ENCODE assay signal across 8 cellular contexts in genomic region chr12:5556033-5556614, GRCh38.
DNase-seq lines count a peak whose midpoint lies in the region; ATAC-seq and TF ChIP-seq lines count a peak whose summit lies in the region.

No MANE protein-coding gene starts in this region.

- H3K27ac Mint-ChIP-seq in stimulated activated naive B cell treated with anti-CD40 and anti-IgM and Interleukin-4, amounts not matched to agents 10 μg/mL and 1 μg/mL and 100 μg/mL, for 72 hours = no peak overlapping the region

- WGBS in esophagus squamous epithelium, 2 donors = 75 to 81% methylated on average over 11 to 13 of the region's 13 CpGs

- ATAC-seq in GM21576 (IDR thresholded peaks at IDR 0.05; ENCODE audit: unreplicated experiment) = no peak
- ATAC-seq in stimulated activated naive B cell treated with anti-CD40 and anti-IgM and Interleukin-4, amounts not matched to agents 10 μg/mL and 1 μg/mL and 100 μg/mL, for 72 hours (replicated peaks) = no peak

- H3K4me1 ChIP-seq in esophagus squamous epithelium = no peaks in the 10 kb centered on the region

- no peaks in the 10 kb centered on the region for H3K36me3 ChIP-seq in esophagus squamous epithelium

- H3K27me3 ChIP-seq in esophagus squamous epithelium = peaks cover 0 to 6% (median 0%) of the 10 kb centered on the region in 4 donors

- no peaks in the 10 kb centered on the region for H3K9me3 ChIP-seq in esophagus squamous epithelium

- H3K9me3 Mint-ChIP-seq in stimulated activated naive B cell treated with anti-CD40 and anti-IgM and Interleukin-4, amounts not matched to agents 10 μg/mL and 1 μg/mL and 100 μg/mL, for 72 hours = peaks cover 0 to 2% of the 10 kb centered on the region in 2 donors

- no peak overlapping the region for H3K4me3 ChIP-seq in esophagus squamous epithelium

- no peaks in the 10 kb centered on the region for H3K4me1 Mint-ChIP-seq in stimulated activated naive B cell treated with anti-CD40 and anti-IgM and Interleukin-4, amounts not matched to agents 10 μg/mL and 1 μg/mL and 100 μg/mL, for 72 hours

- no peak for TF ChIP-seq POLR2A in esophagus squamous epithelium (IDR thresholded peaks at IDR 0.05)

- DNase-seq in D341Med (ENCODE audit: low spot score) (peak; percentile 52), NCI-H69 (lab: John Stamatoyannopoulos, UW) (peak; percentile 51), esophagus squamous epithelium (lab: John Stamatoyannopoulos, UW) (no peak), nucleus accumbens (lab: John Stamatoyannopoulos, UW) (no peak), glomerular visceral epithelial cell (ENCODE audit: extremely low spot score) (no peak)
- no peak for DNase-seq in stimulated activated naive B cell treated with anti-CD40 and anti-IgM and Interleukin-4, amounts not matched to agents 10 μg/mL and 1 μg/mL and 100 μg/mL, for 72 hours

- no peak overlapping the region for H3K27ac ChIP-seq in 22Rv1
- H3K27ac ChIP-seq in esophagus squamous epithelium = no peak overlapping the region

- H3K27me3 Mint-ChIP-seq in stimulated activated naive B cell treated with anti-CD40 and anti-IgM and Interleukin-4, amounts not matched to agents 10 μg/mL and 1 μg/mL and 100 μg/mL, for 72 hours = peaks cover 5 to 15% of the 10 kb centered on the region in 2 donors

- no peak overlapping the region for H3K4me3 Mint-ChIP-seq in stimulated activated naive B cell treated with anti-CD40 and anti-IgM and Interleukin-4, amounts not matched to agents 10 μg/mL and 1 μg/mL and 100 μg/mL, for 72 hours

- no peaks in the 10 kb centered on the region for H3K36me3 Mint-ChIP-seq in stimulated activated naive B cell treated with anti-CD40 and anti-IgM and Interleukin-4, amounts not matched to agents 10 μg/mL and 1 μg/mL and 100 μg/mL, for 72 hours

- intact Hi-C loops in esophagus squamous epithelium (cut with DNase I) = no loop called here

- TF ChIP-seq CTCF in 22Rv1 (IDR thresholded peaks at IDR 0.05) = peak; percentile 94
- TF ChIP-seq CTCF in esophagus squamous epithelium (IDR thresholded peaks at IDR 0.05) = peak in 4 of 6 experiments; percentile 17 to 50 (median 22)

Comparison
In these comparisons a context has a peak if more than half of its experiments do, and no peak if none do; other contexts are left out.
1. DNase-seq: peak in D341Med (single experiment) and NCI-H69 (single experiment); none in esophagus squamous epithelium (single experiment), nucleus accumbens (0 of 56), glomerular visceral epithelial cell (single experiment) and stimulated activated naive B cell treated with anti-CD40 and anti-IgM and Interleukin-4, amounts not matched to agents 10 μg/mL and 1 μg/mL and 100 μg/mL, for 72 hours (single experiment).